8 cellular contexts compared by ENCODE assay signal in the genomic region with DNA sequence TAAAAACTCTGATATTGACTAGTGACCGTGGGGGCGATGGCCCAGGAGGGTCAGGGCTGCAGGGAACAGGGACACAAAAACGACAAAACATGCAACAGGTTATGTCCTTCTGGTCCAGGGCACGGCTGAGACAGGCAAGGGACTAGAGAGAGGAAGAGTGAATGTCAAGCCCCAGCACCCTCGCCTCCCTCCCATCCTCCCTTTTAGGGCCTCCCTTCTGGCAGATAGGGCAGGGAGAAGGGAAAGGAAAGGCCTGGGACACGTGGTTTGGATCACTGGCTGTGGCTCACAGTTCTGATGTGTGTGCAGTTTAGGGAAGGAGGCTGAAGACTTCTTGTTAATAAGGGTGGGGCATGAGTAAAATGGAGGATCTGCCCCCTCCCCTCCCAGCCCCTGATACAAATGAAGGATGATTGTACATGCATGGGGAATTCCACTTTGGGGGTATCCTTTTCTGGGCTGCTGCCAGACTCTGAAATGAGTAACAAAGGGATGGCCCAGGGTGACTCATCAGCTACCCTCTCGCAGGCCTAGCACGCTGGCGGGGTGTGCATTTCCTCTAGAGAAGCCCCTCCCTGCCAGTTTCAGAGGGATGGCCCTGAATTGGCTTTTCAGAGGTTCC. TPM values are rescaled to one million over a fixed set of nuclear protein-coding genes. Genes with fewer than 3 reads are reported as not detected.
DNase-seq lines count a peak whose midpoint lies in the region; ATAC-seq and TF ChIP-seq lines count a peak whose summit lies in the region.

No MANE protein-coding gene starts in this region.

- TF ChIP-seq CTCF in Calu3 (IDR thresholded peaks at IDR 0.05; ENCODE audit: unreplicated experiment) (no peak), lower leg skin (IDR thresholded peaks at IDR 0.05) (no peak)

- H3K4me3 ChIP-seq in lower leg skin (ENCODE audit: low read depth, poor library complexity, severe bottlenecking) = no peak overlapping the region

- WGBS in lower leg skin, 2 donors = 27 to 34% methylated on average over 9 of the region's 9 CpGs

- no peak for TF ChIP-seq POLR2A in lower leg skin (IDR thresholded peaks at IDR 0.05)

- CTCF ChIA-PET in Calu3 (lab: Charles Lee) = interaction anchor here (0.5 to 1.5 kb wide), 4 partner anchors 8 to 72 kb away, joined by 3 to 7 read pairs (median 5); no protein-coding TSS in a partner anchor

- H3K4me3 Mint-ChIP-seq in Calu3 (ENCODE audit: low read depth, unreplicated experiment) (peak overlapping the region; percentile 61), IgD-negative memory B cell (peak overlapping the region in 2 of 4 donors; percentile 76 to 83)

- intact Hi-C loops in Calu3 (cut with micrococcal nuclease; ENCODE audit: unreplicated experiment) = no loop called here
- intact Hi-C loops in lower leg skin (cut with DNase I; ENCODE audit: low total_unique reads) = no loop called here

- H3K36me3 Mint-ChIP-seq in Calu3 (ENCODE audit: insufficient read depth, unreplicated experiment) (peaks cover 86% of the 10 kb centered on the region), IgD-negative memory B cell (peaks cover 10% of the 10 kb centered on the region)

- H3K9me3 Mint-ChIP-seq in Calu3 (ENCODE audit: low read depth, unreplicated experiment) (no peaks in the 10 kb centered on the region), IgD-negative memory B cell (no peaks in the 10 kb centered on the region)

- peak overlapping the region; percentile 87 for H3K27ac Mint-ChIP-seq in Calu3 (ENCODE audit: unreplicated experiment)
- peak overlapping the region; percentile 23 to 89 (median 88) for H3K27ac Mint-ChIP-seq in IgD-negative memory B cell

- H3K27me3 Mint-ChIP-seq in Calu3 (ENCODE audit: unreplicated experiment) = no peaks in the 10 kb centered on the region
- no peaks in the 10 kb centered on the region for H3K27me3 Mint-ChIP-seq in IgD-negative memory B cell

- H3K4me1 Mint-ChIP-seq in Calu3 (ENCODE audit: low read depth, unreplicated experiment) (peaks cover 81% of the 10 kb centered on the region), IgD-negative memory B cell (peaks cover 32 to 45% (median 35%) of the 10 kb centered on the region in 3 donors)

- ATAC-seq in GM21619 (IDR thresholded peaks at IDR 0.05; ENCODE audit: unreplicated experiment) = peak; percentile 97

- DNase-seq in Calu3 = peak; percentile 85
- peak; percentile 72 for DNase-seq in activated CD4-positive, CD25-positive, alpha-beta regulatory T cell treated with anti-CD3 and anti-CD28 coated beads, Interleukin-2, amount 50 U/mL, for 72 hours
- peak; percentile 83 for DNase-seq in central memory CD4-positive, alpha-beta T cell
- DNase-seq in lower leg skin (ENCODE audit: low spot score in 2 of 2) = peak; percentile 81 to 95
- peak; percentile 83 for DNase-seq in stimulated activated CD8-positive, alpha-beta memory T cell treated with anti-CD3 and anti-CD28 coated beads, Interleukin-15, amount 100 ng/mL, for 1 hour (ENCODE audit: low read depth)
- DNase-seq in NCI-H2029 treated with DMSO at 0.1 percent for 48 hours (lab: John Stamatoyannopoulos, UW) = no peak

- no TSS peak for BruUV-seq in Calu3 (replicated peaks; lab: Mats Ljungman, UMichigan)

RNA-seq across cellular contexts. Expression of gene CAPN2, which starts 14.2 kb away (rescaled TPM):
- total RNA-seq in Calu3 (2022) = 250 and 266 TPM in 2 replicates
- polyA plus RNA-seq in IgD-negative memory B cell = 140 TPM
- total RNA-seq in lower leg skin = 10 to 100 TPM; 33.7 to 73.3 (median 47.2) TPM
